21 cellular contexts compared by ENCODE assay signal in the genomic region with DNA sequence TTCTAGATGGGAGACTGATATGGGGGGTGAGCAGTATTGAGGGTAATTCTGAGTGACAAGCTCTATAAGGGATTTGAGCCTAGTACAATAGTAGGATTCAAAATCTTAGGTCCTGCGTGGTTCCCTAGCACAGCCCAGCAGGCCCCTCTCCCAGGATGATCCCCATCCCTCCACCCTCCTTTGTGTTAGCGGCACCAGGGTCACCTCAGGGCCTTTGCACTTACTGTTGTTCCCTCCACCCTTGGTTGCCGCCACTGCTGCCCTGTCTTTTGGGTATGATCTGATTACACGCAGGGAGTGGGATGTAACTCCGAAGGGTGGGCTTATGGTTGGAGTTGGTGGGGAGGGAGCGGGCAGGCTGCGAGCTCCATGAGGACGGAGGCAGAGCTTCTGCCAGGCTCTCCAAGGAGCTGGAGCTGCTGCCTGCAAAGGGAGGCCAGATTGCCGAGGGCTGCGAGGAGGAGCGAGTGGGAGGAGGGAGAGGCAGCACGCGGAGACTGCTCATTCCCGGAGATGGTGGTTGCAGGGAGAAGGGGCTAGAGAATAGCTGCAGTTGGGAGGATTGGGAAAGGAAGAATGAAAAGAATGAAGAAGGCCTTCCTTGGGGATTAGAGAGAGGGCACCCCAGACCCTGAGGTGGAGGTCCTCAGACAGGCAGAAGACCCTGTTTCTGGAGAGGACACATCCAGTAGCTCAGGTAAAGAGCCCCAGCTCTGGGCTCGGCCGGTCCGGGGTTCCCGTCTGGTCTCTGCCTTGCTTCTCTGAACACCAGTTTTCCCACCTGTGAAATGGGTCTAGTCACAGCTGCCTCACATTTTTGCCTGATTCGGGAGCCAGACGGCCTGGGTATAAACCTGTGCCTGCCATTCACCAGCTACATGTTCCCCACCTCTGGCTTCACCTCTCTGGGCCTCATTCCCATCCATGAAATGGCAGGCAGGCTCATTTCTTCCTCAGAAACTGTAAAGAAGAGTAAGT. TPM values are rescaled to one million over a fixed set of nuclear protein-coding genes. Genes with fewer than 3 reads are reported as not detected.
DNase-seq lines count a peak whose midpoint lies in the region; ATAC-seq and TF ChIP-seq lines count a peak whose summit lies in the region.
"Had no signal": no experiment of that assay in that cellular context is flagged by ENCODE, and none has a peak within 500 bp of the region (broad histone marks: within the 10 kb centered on the region; RNA-seq: fewer than 3 reads in every experiment).

No MANE protein-coding gene starts in this region.

- no peak overlapping the region for H4K91ac ChIP-seq in H9 (ENCODE audit: insufficient read length, low read depth, low read length)

- H2AK5ac ChIP-seq in H9 (ENCODE audit: insufficient read length, low read length), result no peak overlapping the region

- H3K9me3 ChIP-seq in CD4-positive, alpha-beta T cell (ENCODE audit: control insufficient read depth, low read length), result no peaks in the 10 kb centered on the region
- H3K9me3 ChIP-seq in H9 (ENCODE audit: control insufficient read depth, low read depth, low read length), result no peaks in the 10 kb centered on the region
- H3K9me3 ChIP-seq: heart left ventricle, ovary, stomach had no signal

- H2AFZ ChIP-seq in H9 (ENCODE audit: low read length), result no peak overlapping the region

- WGBS in H9 (ENCODE audit: extremely low coverage, insufficient read length, low lambda C conversion rate), result no CpG with 5 or more reads among the region's 20 CpGs

- no peaks in the 10 kb centered on the region for H3K27me3 ChIP-seq in CD4-positive, alpha-beta T cell (ENCODE audit: control insufficient read depth, insufficient read depth, low read length)
- no peaks in the 10 kb centered on the region for H3K27me3 ChIP-seq in H9 (ENCODE audit: insufficient read depth, low read length)
- H3K27me3 ChIP-seq: heart left ventricle, ovary, stomach had no signal

- H3K4me3 Mint-ChIP-seq in CD4-positive, alpha-beta T cell, result peak overlapping the region; percentile 25
- no peak overlapping the region for H3K4me3 Mint-ChIP-seq in H9
- H3K4me3 Mint-ChIP-seq in brain, result peak overlapping the region in 1 of 5 experiments; percentile 59
- peak overlapping the region; percentile 81 for H3K4me3 Mint-ChIP-seq in natural killer cell treated with Interleukin-12 subunit alpha and Interleukin-12 subunit beta and Interleukin-15 and Interleukin-18, amount 100 ng/mL, for 72 hours
- no peak overlapping the region for H3K4me3 Mint-ChIP-seq in activated CD4-positive, alpha-beta T cell treated with anti-CD3 and anti-CD28 coated beads for 36 hours
- H3K4me3 Mint-ChIP-seq: activated CD4-positive, alpha-beta T cell treated with anti-CD3 and anti-CD28 coated beads, Interleukin-2, amount 10 ng/mL, durations not matched to agents 7 days and 5 days; type B pancreatic cell had no signal

- no peak overlapping the region for H3K27ac ChIP-seq in CD4-positive, alpha-beta T cell (ENCODE audit: low read depth, low read length)
- H3K27ac ChIP-seq in H9 (ENCODE audit: insufficient read length, low read depth, low read length), result no peak overlapping the region
- H3K27ac ChIP-seq: heart left ventricle, ovary, stomach had no signal

- intact Hi-C loops in CD4-positive, alpha-beta T cell (cut with DNase I, micrococcal nuclease), result no loop called here
- intact Hi-C loops in activated CD4-positive, alpha-beta T cell treated with anti-CD3 and anti-CD28 coated beads for 36 hours (cut with DNase I, micrococcal nuclease), result no loop called here

- H3K27ac Mint-ChIP-seq in CD4-positive, alpha-beta T cell, result no peak overlapping the region
- H3K27ac Mint-ChIP-seq in H9 (peak overlapping the region; percentile 41 to 83 (median 68); a peak in 4 of 7 replicates), brain (peak overlapping the region in 3 of 5 experiments; percentile 19 to 66 (median 22))
- H3K27ac Mint-ChIP-seq in natural killer cell treated with Interleukin-12 subunit alpha and Interleukin-12 subunit beta and Interleukin-15 and Interleukin-18, amount 100 ng/mL, for 72 hours, result peak overlapping the region; percentile 79 to 90
- no peak overlapping the region for H3K27ac Mint-ChIP-seq in activated CD4-positive, alpha-beta T cell treated with anti-CD3 and anti-CD28 coated beads for 36 hours
- H3K27ac Mint-ChIP-seq: activated CD4-positive, alpha-beta T cell treated with anti-CD3 and anti-CD28 coated beads, Interleukin-2, amount 10 ng/mL, durations not matched to agents 7 days and 5 days had no signal

- H2BK5ac ChIP-seq in H9 (ENCODE audit: insufficient read length, low read length), result no peak overlapping the region

- no peak overlapping the region for H2BK20ac ChIP-seq in H9 (ENCODE audit: low read depth, low read length, poor library complexity, severe bottlenecking)

- no peak overlapping the region for H2BK120ac ChIP-seq in H9 (ENCODE audit: low read depth, low read length, poor library complexity, severe bottlenecking)

- H4K5ac ChIP-seq in H9 (ENCODE audit: insufficient read length, low read depth, low read length), result no peak overlapping the region

- CTCF ChIA-PET in CD4-positive, alpha-beta T cell (lab: Charles Lee), result interaction anchor here (0.5 kb wide), 1 partner anchor 347 kb away, joined by 5 read pairs; no protein-coding TSS in a partner anchor
- CTCF ChIA-PET in activated CD4-positive, alpha-beta T cell treated with anti-CD3 and anti-CD28 coated beads for 36 hours (lab: Charles Lee), result interaction anchor here (0.5 kb wide), 1 partner anchor 155 kb away, joined by 4 read pairs; no protein-coding TSS in a partner anchor

- no peak overlapping the region for H3K56ac ChIP-seq in H9 (ENCODE audit: insufficient read length, low read depth, low read length)

- no peak overlapping the region for H3K14ac ChIP-seq in H9 (ENCODE audit: insufficient read depth, low read length)

- peaks cover 70% of the 10 kb centered on the region for H3K79me2 ChIP-seq in H9 (ENCODE audit: insufficient read depth, low read length)

- H4K8ac ChIP-seq in H9 (replicated peaks; ENCODE audit: insufficient read length, low read depth, low read length), result no peak overlapping the region

- no peak overlapping the region for H2BK15ac ChIP-seq in H9 (ENCODE audit: low read depth, low read length)

- DNase-seq in CD4-positive, alpha-beta T cell, result no peak
- no peak for DNase-seq in H9
- DNase-seq in natural killer cell treated with Interleukin-12 subunit alpha and Interleukin-12 subunit beta and Interleukin-15 and Interleukin-18, amount 100 ng/mL, for 72 hours (ENCODE audit: low spot score), result peak; percentile 49
- no peak for DNase-seq in activated CD4-positive, alpha-beta T cell treated with anti-CD3 and anti-CD28 coated beads for 36 hours
- no peak for DNase-seq in GM13976 (ENCODE audit: low spot score)
- DNase-seq: activated CD4-positive, alpha-beta T cell treated with anti-CD3 and anti-CD28 coated beads, Interleukin-2, amount 10 ng/mL, durations not matched to agents 7 days and 5 days; cerebellar nuclear complex; DND-41; heart left ventricle; NCI-H1105; NCI-H2081; NCI-H510A; ovary; stimulated activated CD4-positive, alpha-beta T cell treated with anti-CD3 and anti-CD28 coated beads, Interleukin-1b, Interleukin-23, amount 100 ng/mL, for 48 hours; stomach had no signal

- H4K20me1 ChIP-seq in H9 (ENCODE audit: control insufficient read depth, insufficient read depth, insufficient read length), result no peaks in the 10 kb centered on the region

- H3K4me1 ChIP-seq in H9 (ENCODE audit: insufficient read depth, low read length), result peaks cover 11% of the 10 kb centered on the region; the same call in 1 of the 2 replicates

- no peak overlapping the region for H2BK12ac ChIP-seq in H9 (ENCODE audit: insufficient read length, low read depth, low read length)

- in situ Hi-C loops in GM13976 (cut with MboI; ENCODE audit: low sequenced_read_pairs, unreplicated experiment), result no loop called here

- no peak overlapping the region for H3K4ac ChIP-seq in H9 (ENCODE audit: low read depth, low read length)

- H3K4me1 Mint-ChIP-seq in CD4-positive, alpha-beta T cell (ENCODE audit: low read depth), result peaks cover 46% of the 10 kb centered on the region
- peaks cover 43 to 45% of the 10 kb centered on the region in 2 experiments for H3K4me1 Mint-ChIP-seq in H9
- peaks cover 49% of the 10 kb centered on the region for H3K4me1 Mint-ChIP-seq in brain
- peaks cover 52 to 57% of the 10 kb centered on the region in 2 donors for H3K4me1 Mint-ChIP-seq in natural killer cell treated with Interleukin-12 subunit alpha and Interleukin-12 subunit beta and Interleukin-15 and Interleukin-18, amount 100 ng/mL, for 72 hours (ENCODE audit: low read depth in 2 of 2)
- peaks cover 45% of the 10 kb centered on the region for H3K4me1 Mint-ChIP-seq in activated CD4-positive, alpha-beta T cell treated with anti-CD3 and anti-CD28 coated beads for 36 hours

- no peak for ATAC-seq in CD4-positive, alpha-beta T cell (ENCODE audit: poor library complexity)
- ATAC-seq in natural killer cell treated with Interleukin-12 subunit alpha and Interleukin-12 subunit beta and Interleukin-15 and Interleukin-18, amount 100 ng/mL, for 72 hours, result no peak
- ATAC-seq in GM21515 (IDR thresholded peaks at IDR 0.05; ENCODE audit: unreplicated experiment), result no peak
- no peak for ATAC-seq in SK-N-SH treated with all-trans-retinoic acid at 6 μM for 48 hours
- no peak for ATAC-seq in activated CD4-positive, alpha-beta T cell treated with anti-CD3 and anti-CD28 coated beads for 36 hours
- ATAC-seq: heart left ventricle had no signal

- H3K23ac ChIP-seq in H9 (ENCODE audit: insufficient read length, low read depth, low read length), result no peak overlapping the region

- peaks cover 11% of the 10 kb centered on the region for H3K36me3 Mint-ChIP-seq in CD4-positive, alpha-beta T cell (ENCODE audit: low read depth)
- peaks cover 5 to 54% (median 36%) of the 10 kb centered on the region in 3 experiments; a peak in 5 of 7 replicates for H3K36me3 Mint-ChIP-seq in H9 (ENCODE audit: insufficient read depth in 1 of 3, low read depth in 3 of 3)
- H3K36me3 Mint-ChIP-seq in brain, result peaks cover 4% of the 10 kb centered on the region
- H3K36me3 Mint-ChIP-seq in natural killer cell treated with Interleukin-12 subunit alpha and Interleukin-12 subunit beta and Interleukin-15 and Interleukin-18, amount 100 ng/mL, for 72 hours, result no peaks in the 10 kb centered on the region
- peaks cover 18% of the 10 kb centered on the region for H3K36me3 Mint-ChIP-seq in activated CD4-positive, alpha-beta T cell treated with anti-CD3 and anti-CD28 coated beads for 36 hours (ENCODE audit: low read depth)
- H3K36me3 Mint-ChIP-seq: type B pancreatic cell had no signal

- no peak overlapping the region for H3K9ac ChIP-seq in H9 (ENCODE audit: extremely low read depth, insufficient read length, low read length)

- POLR2A ChIA-PET in CD4-positive, alpha-beta T cell (lab: Charles Lee), result no interaction called here
- POLR2A ChIA-PET in activated CD4-positive, alpha-beta T cell treated with anti-CD3 and anti-CD28 coated beads for 36 hours (lab: Charles Lee), result no interaction called here

- TF ChIP-seq CTCF in CD4-positive, alpha-beta T cell (IDR thresholded peaks at IDR 0.05), result no peak
- no peak for TF ChIP-seq CTCF in H9 (conservative IDR thresholded peaks at IDR 0.05)
- TF ChIP-seq CTCF in brain (conservative IDR thresholded peaks at IDR 0.05), result no peak
- no peak for TF ChIP-seq CTCF in GM13976 (IDR thresholded peaks at IDR 0.05; ENCODE audit: borderline replicate concordance, control extremely low read depth, extremely low read depth, insufficient read depth, missing control alignments)

- H3K79me1 ChIP-seq in H9 (ENCODE audit: insufficient read depth, low read depth, low read length, poor library complexity, severe bottlenecking), result peaks cover 2% of the 10 kb centered on the region

- H3K4me2 ChIP-seq in H9 (ENCODE audit: insufficient read depth, insufficient read length, low read length), result no peak overlapping the region

- H3K9me3 Mint-ChIP-seq in CD4-positive, alpha-beta T cell, result no peaks in the 10 kb centered on the region
- no peaks in the 10 kb centered on the region for H3K9me3 Mint-ChIP-seq in H9
- H3K9me3 Mint-ChIP-seq in brain, result no peaks in the 10 kb centered on the region
- no peaks in the 10 kb centered on the region for H3K9me3 Mint-ChIP-seq in natural killer cell treated with Interleukin-12 subunit alpha and Interleukin-12 subunit beta and Interleukin-15 and Interleukin-18, amount 100 ng/mL, for 72 hours
- no peaks in the 10 kb centered on the region for H3K9me3 Mint-ChIP-seq in activated CD4-positive, alpha-beta T cell treated with anti-CD3 and anti-CD28 coated beads for 36 hours (ENCODE audit: low read depth)
- H3K9me3 Mint-ChIP-seq: activated CD4-positive, alpha-beta T cell treated with anti-CD3 and anti-CD28 coated beads, Interleukin-2, amount 10 ng/mL, durations not matched to agents 7 days and 5 days; type B pancreatic cell had no signal

- peaks cover 5% of the 10 kb centered on the region for H3K23me2 ChIP-seq in H9 (ENCODE audit: insufficient read length, low read depth, low read length, poor library complexity, severe bottlenecking)

- no peaks in the 10 kb centered on the region for H3K27me3 Mint-ChIP-seq in CD4-positive, alpha-beta T cell
- H3K27me3 Mint-ChIP-seq in H9 (ENCODE audit: low read depth) (no peaks in the 10 kb centered on the region), brain (peaks cover 5% of the 10 kb centered on the region)
- no peaks in the 10 kb centered on the region for H3K27me3 Mint-ChIP-seq in natural killer cell treated with Interleukin-12 subunit alpha and Interleukin-12 subunit beta and Interleukin-15 and Interleukin-18, amount 100 ng/mL, for 72 hours
- no peaks in the 10 kb centered on the region for H3K27me3 Mint-ChIP-seq in activated CD4-positive, alpha-beta T cell treated with anti-CD3 and anti-CD28 coated beads for 36 hours
- H3K27me3 Mint-ChIP-seq: activated CD4-positive, alpha-beta T cell treated with anti-CD3 and anti-CD28 coated beads, Interleukin-2, amount 10 ng/mL, durations not matched to agents 7 days and 5 days; type B pancreatic cell had no signal

- no peak overlapping the region for H3K18ac ChIP-seq in H9 (ENCODE audit: insufficient read length, low read depth, low read length)

- no peak overlapping the region for H3T11ph ChIP-seq in H9 (ENCODE audit: low read length)

RNA-seq across cellular contexts. Expression of a gene that starts 5.2 kb away (rescaled TPM):
- total RNA-seq in CD4-positive, alpha-beta T cell, result 10 to 100 TPM; 13.0 to 13.5 TPM
- total RNA-seq in H9 (2021), result 198 and 210 TPM in 2 replicates
- 42.2 TPM for polyA plus RNA-seq in brain (ENCODE audit: insufficient read depth, low read depth, low replicate concordance)
- total RNA-seq in natural killer cell treated with Interleukin-12 subunit alpha and Interleukin-12 subunit beta and Interleukin-15 and Interleukin-18, amount 100 ng/mL, for 72 hours, result 100 to 1,000 TPM; 129 to 138 TPM
- 10 to 100 TPM; 77.5 to 84.5 TPM for total RNA-seq in activated CD4-positive, alpha-beta T cell treated with anti-CD3 and anti-CD28 coated beads for 36 hours

RNA-seq across cellular contexts. Expression of a gene that starts 6.7 kb away (rescaled TPM):
- 10 to 100 TPM; 60.5 to 63.4 TPM for total RNA-seq in CD4-positive, alpha-beta T cell
- 92.8 and 95.7 TPM in 2 replicates for total RNA-seq in H9 (2021)
- polyA plus RNA-seq in brain (ENCODE audit: insufficient read depth, low read depth, low replicate concordance), result 25.9 TPM
- 100 to 1,000 TPM in 1 of 2 donors, 10 to 100 TPM in 1; 54.6 to 120 TPM for total RNA-seq in natural killer cell treated with Interleukin-12 subunit alpha and Interleukin-12 subunit beta and Interleukin-15 and Interleukin-18, amount 100 ng/mL, for 72 hours
- total RNA-seq in activated CD4-positive, alpha-beta T cell treated with anti-CD3 and anti-CD28 coated beads for 36 hours, result 10 to 100 TPM; 73.0 to 96.1 TPM

RNA-seq across cellular contexts. Expression of a gene that starts 20.6 kb away (rescaled TPM):
- total RNA-seq in CD4-positive, alpha-beta T cell, result 1 to 10 TPM; 1.9 to 2.1 TPM
- 0.63 and 0.86 TPM in 2 replicates for total RNA-seq in H9 (2021)
- polyA plus RNA-seq in brain (ENCODE audit: insufficient read depth, low read depth, low replicate concordance), result 2.3 TPM
- total RNA-seq in natural killer cell treated with Interleukin-12 subunit alpha and Interleukin-12 subunit beta and Interleukin-15 and Interleukin-18, amount 100 ng/mL, for 72 hours, result 1 to 10 TPM in 1 of 2 donors, under 1 TPM in 1; 0.86 to 1.4 TPM
- total RNA-seq in activated CD4-positive, alpha-beta T cell treated with anti-CD3 and anti-CD28 coated beads for 36 hours, result 1 to 10 TPM; 2.0 to 2.5 TPM
- total RNA-seq: HT1080, LHCN-M2 had no signal

RNA-seq across cellular contexts. Expression of a gene that starts 26.9 kb away (rescaled TPM):
- 10 to 100 TPM; 40.9 to 43.9 TPM for total RNA-seq in CD4-positive, alpha-beta T cell
- 39.4 and 40.5 TPM in 2 replicates for total RNA-seq in H9 (2021)
- 74.2 TPM for polyA plus RNA-seq in brain (ENCODE audit: insufficient read depth, low read depth, low replicate concordance)
- total RNA-seq in natural killer cell treated with Interleukin-12 subunit alpha and Interleukin-12 subunit beta and Interleukin-15 and Interleukin-18, amount 100 ng/mL, for 72 hours, result 10 to 100 TPM; 48.1 to 62.5 TPM
- total RNA-seq in activated CD4-positive, alpha-beta T cell treated with anti-CD3 and anti-CD28 coated beads for 36 hours, result 10 to 100 TPM; 64.8 to 71.4 TPM

RNA-seq across cellular contexts. Expression of a gene that starts 26.9 kb away (rescaled TPM):
- 100 to 1,000 TPM; 254 to 255 TPM for total RNA-seq in CD4-positive, alpha-beta T cell
- total RNA-seq in H9 (2021), result 160 and 165 TPM in 2 replicates
- 31.1 TPM for polyA plus RNA-seq in brain (ENCODE audit: insufficient read depth, low read depth, low replicate concordance)
- 100 to 1,000 TPM; 106 to 117 TPM for total RNA-seq in natural killer cell treated with Interleukin-12 subunit alpha and Interleukin-12 subunit beta and Interleukin-15 and Interleukin-18, amount 100 ng/mL, for 72 hours
- total RNA-seq in activated CD4-positive, alpha-beta T cell treated with anti-CD3 and anti-CD28 coated beads for 36 hours, result 100 to 1,000 TPM; 109 to 118 TPM

Comparison
In these comparisons a context has a peak if more than half of its experiments do, and no peak if none do; other contexts are left out.
1. H3K27ac Mint-ChIP-seq: peak in H9 (3 of 3), brain (3 of 5) and natural killer cell treated with Interleukin-12 subunit alpha and Interleukin-12 subunit beta and Interleukin-15 and Interleukin-18, amount 100 ng/mL, for 72 hours (2 of 2); none in CD4-positive, alpha-beta T cell (single experiment) and activated CD4-positive, alpha-beta T cell treated with anti-CD3 and anti-CD28 coated beads for 36 hours (single experiment).
2. H3K4me3 Mint-ChIP-seq: peak in CD4-positive, alpha-beta T cell (single experiment) and natural killer cell treated with Interleukin-12 subunit alpha and Interleukin-12 subunit beta and Interleukin-15 and Interleukin-18, amount 100 ng/mL, for 72 hours (single experiment); none in H9 (0 of 2) and activated CD4-positive, alpha-beta T cell treated with anti-CD3 and anti-CD28 coated beads for 36 hours (single experiment).
3. RNA of a gene that starts 5.2 kb away (total RNA-seq): 198 to 210 TPM in H9, 129 to 138 TPM in natural killer cell treated with Interleukin-12 subunit alpha and Interleukin-12 subunit beta and Interleukin-15 and Interleukin-18, amount 100 ng/mL, for 72 hours and 77.5 to 84.5 TPM in activated CD4-positive, alpha-beta T cell treated with anti-CD3 and anti-CD28 coated beads for 36 hours; 13.0 to 13.5 TPM in CD4-positive, alpha-beta T cell; every median in the first group is over 4 times any median in the second.